ENCODE assay signal across 8 cellular contexts in genomic region chr14:70086685-70087379, GRCh38.
DNase-seq lines count a peak whose midpoint lies in the region; ATAC-seq and TF ChIP-seq lines count a peak whose summit lies in the region.

No MANE protein-coding gene starts in this region.

- 15 to 19% methylated on average over 5 of the region's 5 CpGs for WGBS in GM23248 (ENCODE audit: low coverage in 1 of 2, low lambda C conversion rate in 2 of 2, missing lambda C conversion rate in 2 of 2), 2 experiments
- WGBS in ovary, 3 donors = 24 to 33% (median 32%) methylated on average over 5 of the region's 5 CpGs

- TF ChIP-seq EP300 in ovary (IDR thresholded peaks at IDR 0.05) = no peak

- no peak overlapping the region for H3K4me2 ChIP-seq in GM23248 (ENCODE audit: unreplicated experiment)
- no peak overlapping the region for H3K4me2 ChIP-seq in parathyroid adenoma (ENCODE audit: low read length)

- H3K27ac Mint-ChIP-seq in stimulated activated naive B cell treated with anti-CD40 and anti-IgM and Interleukin-4, amounts not matched to agents 10 μg/mL and 1 μg/mL and 100 μg/mL, for 72 hours = no peak overlapping the region

- H3K4me3 Mint-ChIP-seq in stimulated activated naive B cell treated with anti-CD40 and anti-IgM and Interleukin-4, amounts not matched to agents 10 μg/mL and 1 μg/mL and 100 μg/mL, for 72 hours = no peak overlapping the region

- TF ChIP-seq POLR2A in ovary (IDR thresholded peaks at IDR 0.05) = no peak

- H3K9ac ChIP-seq in GM23248 = no peak overlapping the region
- no peak overlapping the region for H3K9ac ChIP-seq in parathyroid adenoma

- H3K27ac ChIP-seq in GM23248 (no peak overlapping the region), parathyroid adenoma (no peak overlapping the region), ovary (no peak overlapping the region)

- DNase-seq in CMK (ENCODE audit: low read depth) (peak; percentile 41), GM23248 (peak; percentile 62), NOMO-1 treated with DMSO at 0.1 percent for 48 hours (lab: John Stamatoyannopoulos, UW; ENCODE audit: unreplicated experiment) (peak; percentile 30), epithelial cell of esophagus (ENCODE audit: low read depth) (peak; percentile 68), ovary (no peak), SKM-1 (lab: John Stamatoyannopoulos, UW; ENCODE audit: unreplicated experiment) (no peak)
- DNase-seq in stimulated activated naive B cell treated with anti-CD40 and anti-IgM and Interleukin-4, amounts not matched to agents 10 μg/mL and 1 μg/mL and 100 μg/mL, for 72 hours = no peak

- H3K4me3 ChIP-seq in GM23248 (no peak overlapping the region), epithelial cell of esophagus (ENCODE audit: low read length) (no peak overlapping the region), parathyroid adenoma (ENCODE audit: low read depth, low read length) (no peak overlapping the region), ovary (no peak overlapping the region)

- H2AFZ ChIP-seq in GM23248 = no peak overlapping the region
- H2AFZ ChIP-seq in parathyroid adenoma = no peak overlapping the region

- H3K36me3 ChIP-seq in GM23248 (ENCODE audit: low read depth) (no peaks in the 10 kb centered on the region), parathyroid adenoma (ENCODE audit: control insufficient read depth, insufficient read depth, low read length) (no peaks in the 10 kb centered on the region), ovary (no peaks in the 10 kb centered on the region)

- H3K4me1 Mint-ChIP-seq in stimulated activated naive B cell treated with anti-CD40 and anti-IgM and Interleukin-4, amounts not matched to agents 10 μg/mL and 1 μg/mL and 100 μg/mL, for 72 hours = no peaks in the 10 kb centered on the region

- TF ChIP-seq CTCF in epithelial cell of esophagus (IDR thresholded peaks at IDR 0.05; ENCODE audit: insufficient read depth, low read depth, low read length, missing control alignments) (peak; percentile 75), parathyroid adenoma (IDR thresholded peaks at IDR 0.05) (peak; percentile 62), ovary (IDR thresholded peaks at IDR 0.05) (no peak)

- no peaks in the 10 kb centered on the region for H3K27me3 ChIP-seq in GM23248 (replicated peaks; ENCODE audit: insufficient read depth)
- H3K27me3 ChIP-seq in parathyroid adenoma (ENCODE audit: control insufficient read depth, insufficient read depth, low read length) = no peaks in the 10 kb centered on the region
- no peaks in the 10 kb centered on the region for H3K27me3 ChIP-seq in ovary

- H4K20me1 ChIP-seq in GM23248 (ENCODE audit: insufficient read depth) = no peaks in the 10 kb centered on the region

- no peaks in the 10 kb centered on the region for H3K9me3 Mint-ChIP-seq in stimulated activated naive B cell treated with anti-CD40 and anti-IgM and Interleukin-4, amounts not matched to agents 10 μg/mL and 1 μg/mL and 100 μg/mL, for 72 hours

- no peaks in the 10 kb centered on the region for H3K9me2 ChIP-seq in GM23248 (ENCODE audit: insufficient read depth)

- H3K9me3 ChIP-seq in GM23248 (ENCODE audit: low read depth) (no peaks in the 10 kb centered on the region), parathyroid adenoma (ENCODE audit: control insufficient read depth, low read length) (no peaks in the 10 kb centered on the region), ovary (no peaks in the 10 kb centered on the region)

- H3K27me3 Mint-ChIP-seq in stimulated activated naive B cell treated with anti-CD40 and anti-IgM and Interleukin-4, amounts not matched to agents 10 μg/mL and 1 μg/mL and 100 μg/mL, for 72 hours = peaks cover 16 to 29% of the 10 kb centered on the region in 2 donors

- in situ Hi-C loops in GM23248 (cut with MboI) = no loop called here

- no peaks in the 10 kb centered on the region for H3F3A ChIP-seq in GM23248 (ENCODE audit: insufficient read depth)

- H3K79me2 ChIP-seq in GM23248 (ENCODE audit: insufficient read depth) (no peaks in the 10 kb centered on the region), parathyroid adenoma (no peaks in the 10 kb centered on the region)

- H3K36me3 Mint-ChIP-seq in stimulated activated naive B cell treated with anti-CD40 and anti-IgM and Interleukin-4, amounts not matched to agents 10 μg/mL and 1 μg/mL and 100 μg/mL, for 72 hours = no peaks in the 10 kb centered on the region

- intact Hi-C loops in ovary (cut with DNase I) = no loop called here

- no peaks in the 10 kb centered on the region for H3K4me1 ChIP-seq in GM23248 (ENCODE audit: insufficient read depth)
- H3K4me1 ChIP-seq in parathyroid adenoma = peaks cover 24% of the 10 kb centered on the region
- H3K4me1 ChIP-seq in ovary (ENCODE audit: insufficient read depth) = no peaks in the 10 kb centered on the region

- ATAC-seq in stimulated activated naive B cell treated with anti-CD40 and anti-IgM and Interleukin-4, amounts not matched to agents 10 μg/mL and 1 μg/mL and 100 μg/mL, for 72 hours (replicated peaks) = no peak

Comparison
In these comparisons a context has a peak if more than half of its experiments do, and no peak if none do; other contexts are left out.
1. DNase-seq: peak in CMK (single experiment), GM23248 (single experiment), NOMO-1 treated with DMSO at 0.1 percent for 48 hours (single experiment) and epithelial cell of esophagus (single experiment); none in stimulated activated naive B cell treated with anti-CD40 and anti-IgM and Interleukin-4, amounts not matched to agents 10 μg/mL and 1 μg/mL and 100 μg/mL, for 72 hours (single experiment), ovary (0 of 5) and SKM-1 (single experiment).
2. CTCF ChIP-seq: peak in epithelial cell of esophagus (single experiment) and parathyroid adenoma (single experiment); none in ovary (0 of 3).